ENCODE assay signal across 15 cellular contexts in genomic region chr3:38438421-38438820, GRCh38. TPM values are rescaled to one million over a fixed set of nuclear protein-coding genes. Genes with fewer than 3 reads are reported as not detected.
DNase-seq lines count a peak whose midpoint lies in the region; ATAC-seq and TF ChIP-seq lines count a peak whose summit lies in the region.
"Had no signal": no experiment of that assay in that cellular context is flagged by ENCODE, and none has a peak within 500 bp of the region (broad histone marks: within the 10 kb centered on the region; RNA-seq: fewer than 3 reads in every experiment).

No MANE protein-coding gene starts in this region.

- intact Hi-C loops in CD8-positive, alpha-beta T cell (cut with DNase I, micrococcal nuclease) = no loop called here

- H3K36me3 Mint-ChIP-seq in CD8-positive, alpha-beta T cell = peaks cover 8% of the 10 kb centered on the region
- H3K36me3 Mint-ChIP-seq in activated CD8-positive, alpha-beta T cell treated with anti-CD3 and anti-CD28 coated beads, Interleukin-2, amount 10 ng/mL, durations not matched to agents 7 days and 5 days (ENCODE audit: low read depth) = peaks cover 30% of the 10 kb centered on the region

- H3K36me3 ChIP-seq in CD8-positive, alpha-beta T cell (ENCODE audit: insufficient read depth, low read length) = no peaks in the 10 kb centered on the region
- H3K36me3 ChIP-seq: heart left ventricle had no signal

- no peak overlapping the region for H3K27ac ChIP-seq in CD8-positive, alpha-beta T cell (ENCODE audit: low read depth, low read length)
- H3K27ac ChIP-seq: C4-2B, heart left ventricle, neural progenitor cell had no signal

- no peaks in the 10 kb centered on the region for H3K27me3 ChIP-seq in CD8-positive, alpha-beta T cell (ENCODE audit: insufficient read depth, low read length)
- H3K27me3 ChIP-seq: heart left ventricle, neural progenitor cell had no signal

- no peak overlapping the region for H3K27ac Mint-ChIP-seq in CD8-positive, alpha-beta T cell
- no peak overlapping the region for H3K27ac Mint-ChIP-seq in activated CD8-positive, alpha-beta T cell treated with anti-CD3 and anti-CD28 coated beads, Interleukin-2, amount 10 ng/mL, durations not matched to agents 7 days and 5 days
- H3K27ac Mint-ChIP-seq: brain, neural progenitor cell had no signal

- H3K4me3 ChIP-seq in CD8-positive, alpha-beta T cell (ENCODE audit: low read depth, low read length) = no peak overlapping the region
- H3K4me3 ChIP-seq: heart left ventricle, neural progenitor cell had no signal

- TF ChIP-seq CTCF in CD8-positive, alpha-beta T cell (IDR thresholded peaks at IDR 0.05) = no peak

- peaks cover 34% of the 10 kb centered on the region for H3K9me3 Mint-ChIP-seq in CD8-positive, alpha-beta T cell
- peaks cover 25% of the 10 kb centered on the region for H3K9me3 Mint-ChIP-seq in activated CD8-positive, alpha-beta T cell treated with anti-CD3 and anti-CD28 coated beads, Interleukin-2, amount 10 ng/mL, durations not matched to agents 7 days and 5 days (ENCODE audit: insufficient read depth)

- H3K27me3 Mint-ChIP-seq in CD8-positive, alpha-beta T cell (ENCODE audit: low read depth) = no peaks in the 10 kb centered on the region
- no peaks in the 10 kb centered on the region for H3K27me3 Mint-ChIP-seq in activated CD8-positive, alpha-beta T cell treated with anti-CD3 and anti-CD28 coated beads, Interleukin-2, amount 10 ng/mL, durations not matched to agents 7 days and 5 days (ENCODE audit: low read depth)
- H3K27me3 Mint-ChIP-seq: brain had no signal

- peaks cover 7% of the 10 kb centered on the region for H3K9me3 ChIP-seq in CD8-positive, alpha-beta T cell (ENCODE audit: low read length)

- POLR2A ChIA-PET in CD8-positive, alpha-beta T cell (lab: Charles Lee) = interaction anchor here (1.1 to 1.5 kb wide), 3 partner anchors 11 to 17 kb away, joined by 4 to 6 read pairs (median 5); partner anchors contain the start of gene ACVR2B
- POLR2A ChIA-PET in activated CD8-positive, alpha-beta T cell treated with anti-CD3 and anti-CD28 coated beads, Interleukin-2, amount 10 ng/mL, durations not matched to agents 7 days and 5 days (lab: Charles Lee) = no interaction called here

- CTCF ChIA-PET in CD8-positive, alpha-beta T cell (lab: Charles Lee) = interaction anchor here (1.1 kb wide), 1 partner anchor 92 kb away, joined by 5 read pairs; the partner anchor contains the start of gene XYLB
- CTCF ChIA-PET in activated CD8-positive, alpha-beta T cell treated with anti-CD3 and anti-CD28 coated beads, Interleukin-2, amount 10 ng/mL, durations not matched to agents 7 days and 5 days (lab: Charles Lee) = no interaction called here

- ATAC-seq in CD8-positive, alpha-beta T cell = peak; percentile 31
- no peak for ATAC-seq in activated CD8-positive, alpha-beta T cell treated with anti-CD3 and anti-CD28 coated beads, Interleukin-2, amount 10 ng/mL, durations not matched to agents 7 days and 5 days
- ATAC-seq in HG02798 (IDR thresholded peaks at IDR 0.05; ENCODE audit: poor library complexity, unreplicated experiment) = no peak
- no peak for ATAC-seq in GM21381 (IDR thresholded peaks at IDR 0.05; ENCODE audit: unreplicated experiment)
- no peak for ATAC-seq in GM21619 (IDR thresholded peaks at IDR 0.05; ENCODE audit: unreplicated experiment)
- ATAC-seq: activated CD4-positive, CD25-positive, alpha-beta regulatory T cell treated with anti-CD3 and anti-CD28 coated beads, Interleukin-2, amount 50 U/mL, for 24 hours; heart left ventricle had no signal

- DNase-seq in CD8-positive, alpha-beta T cell = peak in 2 of 7 experiments; percentile 11 to 33
- peak; percentile 56 for DNase-seq in LHCN-M2 (ENCODE audit: low read depth)
- peak; percentile 54 for DNase-seq in activated CD8-positive, alpha-beta T cell treated with anti-CD3 and anti-CD28 coated beads, Interleukin-2, amount 10 ng/mL, durations not matched to agents 7 days and 5 days
- DNase-seq in kidney glomerular epithelial cell (lab: John Stamatoyannopoulos, UW) = peak; percentile 20
- DNase-seq in DMS153 (lab: John Stamatoyannopoulos, UW) = no peak
- DNase-seq: NCI-H187, SK-N-SH had no signal

- H3K4me1 Mint-ChIP-seq in CD8-positive, alpha-beta T cell (ENCODE audit: low read depth) = peaks cover 15% of the 10 kb centered on the region
- peaks cover 14% of the 10 kb centered on the region for H3K4me1 Mint-ChIP-seq in activated CD8-positive, alpha-beta T cell treated with anti-CD3 and anti-CD28 coated beads, Interleukin-2, amount 10 ng/mL, durations not matched to agents 7 days and 5 days (ENCODE audit: low read depth)
- H3K4me1 Mint-ChIP-seq: brain, neural progenitor cell had no signal

- peaks cover 9% of the 10 kb centered on the region for H3K4me1 ChIP-seq in CD8-positive, alpha-beta T cell (ENCODE audit: insufficient read depth, low read length)

- H3K4me3 Mint-ChIP-seq in CD8-positive, alpha-beta T cell = no peak overlapping the region
- H3K4me3 Mint-ChIP-seq in activated CD8-positive, alpha-beta T cell treated with anti-CD3 and anti-CD28 coated beads, Interleukin-2, amount 10 ng/mL, durations not matched to agents 7 days and 5 days = no peak overlapping the region
- H3K4me3 Mint-ChIP-seq: brain, neural progenitor cell had no signal

RNA-seq across cellular contexts. Expression of gene ACVR2B, which starts 15.3 kb away (rescaled TPM):
- 1 to 10 TPM; 2.1 to 3.0 TPM for total RNA-seq in CD8-positive, alpha-beta T cell
- 1.5 and 1.7 TPM in 2 replicates for total RNA-seq in LHCN-M2 (2014; rRNA removed)
- 0.36 TPM for polyA plus RNA-seq in LHCN-M2 (2012)
- 1 to 10 TPM; 4.5 to 4.7 TPM for total RNA-seq in activated CD8-positive, alpha-beta T cell treated with anti-CD3 and anti-CD28 coated beads, Interleukin-2, amount 10 ng/mL, durations not matched to agents 7 days and 5 days

RNA-seq across cellular contexts. Expression of gene EXOG, which starts 57.7 kb away (rescaled TPM):
- total RNA-seq in CD8-positive, alpha-beta T cell = 10 to 100 TPM; 16.5 to 20.1 TPM
- total RNA-seq in LHCN-M2 (2014; rRNA removed) = 21.4 and 22.6 TPM in 2 replicates
- polyA plus RNA-seq in LHCN-M2 (2012) = 12.3 TPM
- total RNA-seq in activated CD8-positive, alpha-beta T cell treated with anti-CD3 and anti-CD28 coated beads, Interleukin-2, amount 10 ng/mL, durations not matched to agents 7 days and 5 days = 10 to 100 TPM; 18.5 to 23.0 TPM
